Comparison of ENCODE assay signal across 1 cellular context in the genomic region with DNA sequence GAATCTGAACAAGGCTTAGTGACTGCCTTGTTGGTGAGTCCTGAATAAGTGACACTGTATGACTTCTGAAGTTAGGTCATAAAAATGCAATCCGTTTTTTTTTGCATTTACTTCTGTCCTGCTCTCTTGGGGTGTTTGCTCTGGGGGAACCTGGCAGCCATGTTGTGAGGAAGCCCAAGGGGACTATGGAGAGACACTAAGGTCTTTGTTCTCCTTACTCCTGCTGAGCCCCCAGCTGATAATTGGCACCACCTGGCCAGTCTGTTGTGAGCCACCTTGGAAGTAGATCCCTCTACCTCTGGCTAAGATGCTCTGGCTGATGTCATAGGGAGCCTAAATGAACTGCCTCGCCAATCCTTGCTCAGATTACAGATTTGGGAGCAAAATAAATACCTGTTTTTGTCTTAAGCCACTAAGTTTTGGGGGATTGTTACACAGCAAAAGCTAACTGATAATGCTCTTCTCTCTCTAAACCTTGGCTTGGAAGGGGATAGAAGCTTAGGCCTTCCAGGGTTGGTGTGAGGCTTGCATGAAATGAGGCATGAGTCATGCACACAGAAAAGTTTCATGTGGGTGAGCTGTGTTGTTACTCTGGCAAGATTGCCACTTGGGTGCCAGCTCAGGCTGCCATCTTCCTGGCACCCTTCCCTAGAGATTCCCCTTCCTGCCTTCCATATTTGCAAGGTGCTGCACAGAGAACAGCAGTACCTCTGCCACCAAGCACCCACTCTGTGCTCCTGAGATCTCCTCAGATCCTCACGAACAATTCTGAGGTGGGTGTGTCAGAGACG.
TF ChIP-seq lines count a peak whose summit lies in the region.

No MANE protein-coding gene starts in this region.

TF ChIP-seq in K562, 482 proteins besides CTCF, POLR2A, EP300 and RAD21:
- TF ChIP-seq YY1 (IDR thresholded peaks at IDR 0.05; ENCODE audit: borderline replicate concordance in 1 of 3, control insufficient read depth in 1 of 3, extremely low read depth in 1 of 3, insufficient read depth in 3 of 3, insufficient read length in 1 of 3, insufficient replicate concordance in 2 of 3, low read depth in 1 of 3, low read length in 2 of 3), result peak in 1 of 3 experiments; percentile 56
- TF ChIP-seq, protein P1, sequence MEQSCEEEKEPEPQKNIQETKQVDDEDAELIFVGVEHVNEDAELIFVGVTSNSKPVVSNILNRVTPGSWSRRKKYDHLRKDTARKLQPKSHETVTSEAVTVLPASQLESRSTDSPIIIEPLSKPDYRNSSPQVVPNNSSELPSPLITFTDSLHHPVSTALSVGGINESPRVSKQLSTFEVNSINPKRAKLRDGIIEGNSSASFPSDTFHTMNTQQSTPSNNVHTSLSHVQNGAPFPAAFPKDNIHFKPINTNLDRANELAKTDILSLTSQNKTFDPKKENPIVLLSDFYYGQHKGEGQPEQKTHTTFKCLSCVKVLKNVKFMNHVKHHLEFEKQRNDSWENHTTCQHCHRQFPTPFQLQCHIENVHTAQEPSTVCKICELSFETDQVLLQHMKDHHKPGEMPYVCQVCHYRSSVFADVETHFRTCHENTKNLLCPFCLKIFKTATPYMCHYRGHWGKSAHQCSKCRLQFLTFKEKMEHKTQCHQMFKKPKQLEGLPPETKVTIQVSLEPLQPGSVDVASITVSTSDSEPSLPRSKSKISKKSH (CRISPR knock-in tag; IDR thresholded peaks at IDR 0.05), result no peak
